1 cellular context compared by ENCODE assay signal in genomic region chrX:10611441-10612090, GRCh38.
TF ChIP-seq lines count a peak whose summit lies in the region.

No MANE protein-coding gene starts in this region.

TF ChIP-seq in endothelial cell of umbilical vein, 7 proteins besides CTCF, POLR2A, EP300 and RAD21:
- TF ChIP-seq EZH2 (IDR thresholded peaks at IDR 0.05; ENCODE audit: borderline replicate concordance, low read depth, low read length, severe bottlenecking) (no peak), JUN (IDR thresholded peaks at IDR 0.05; ENCODE audit: borderline replicate concordance, insufficient read depth, insufficient read length, low read depth) (no peak), GATA2 (IDR thresholded peaks at IDR 0.05; ENCODE audit: insufficient read depth, insufficient read length, low read depth, low read length) (no peak), POLR2AphosphoS5 (IDR thresholded peaks at IDR 0.05; ENCODE audit: insufficient read depth, low read depth, low read length) (no peak), FOS (IDR thresholded peaks at IDR 0.05; ENCODE audit: borderline replicate concordance, insufficient read depth, low read length) (no peak)
